2 cellular contexts compared by ENCODE assay signal in the genomic region with DNA sequence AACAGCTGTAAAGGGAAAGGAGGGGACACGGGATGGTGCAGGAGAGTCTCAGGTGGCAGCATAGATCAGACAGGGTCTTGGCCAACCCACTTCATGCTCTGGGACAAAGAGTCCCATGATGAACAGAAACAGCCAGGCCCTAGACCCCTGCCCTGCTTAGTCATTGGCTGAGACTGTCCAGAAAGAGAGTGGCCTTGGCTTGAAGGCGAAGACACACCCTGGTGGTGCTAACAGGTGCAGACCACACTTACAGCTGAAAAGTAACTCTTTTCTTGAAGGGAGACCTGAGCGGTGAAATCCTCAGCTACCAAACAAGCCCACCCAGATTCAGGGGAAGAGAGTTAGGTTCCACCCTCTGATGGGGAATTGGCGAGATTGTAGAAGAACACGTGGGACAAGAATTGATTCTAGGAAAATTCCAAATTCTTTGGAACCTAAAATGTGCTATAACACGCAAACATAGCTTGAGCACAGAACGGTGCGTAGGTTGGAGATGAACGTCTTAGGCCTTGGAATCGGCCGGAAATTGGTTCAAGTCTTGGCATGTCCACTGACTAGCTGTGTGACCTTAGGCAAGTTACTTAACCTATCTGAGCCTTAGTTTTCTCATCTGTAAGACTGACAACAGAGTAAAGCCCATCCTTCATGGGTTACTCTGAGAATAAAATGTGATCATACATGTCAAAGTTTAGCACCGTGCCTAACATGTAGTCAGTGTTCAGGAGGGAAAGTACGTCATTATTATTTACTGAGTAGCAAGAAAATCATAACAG.
TF ChIP-seq lines count a peak whose summit lies in the region.

No MANE protein-coding gene starts in this region.

TF ChIP-seq in HEK293, 187 proteins besides CTCF, POLR2A, EP300 and RAD21:
- TF ChIP-seq ZNF548 (tag by site-specific recombination; IDR thresholded peaks at IDR 0.05) = no peak
- TF ChIP-seq, protein P1, sequence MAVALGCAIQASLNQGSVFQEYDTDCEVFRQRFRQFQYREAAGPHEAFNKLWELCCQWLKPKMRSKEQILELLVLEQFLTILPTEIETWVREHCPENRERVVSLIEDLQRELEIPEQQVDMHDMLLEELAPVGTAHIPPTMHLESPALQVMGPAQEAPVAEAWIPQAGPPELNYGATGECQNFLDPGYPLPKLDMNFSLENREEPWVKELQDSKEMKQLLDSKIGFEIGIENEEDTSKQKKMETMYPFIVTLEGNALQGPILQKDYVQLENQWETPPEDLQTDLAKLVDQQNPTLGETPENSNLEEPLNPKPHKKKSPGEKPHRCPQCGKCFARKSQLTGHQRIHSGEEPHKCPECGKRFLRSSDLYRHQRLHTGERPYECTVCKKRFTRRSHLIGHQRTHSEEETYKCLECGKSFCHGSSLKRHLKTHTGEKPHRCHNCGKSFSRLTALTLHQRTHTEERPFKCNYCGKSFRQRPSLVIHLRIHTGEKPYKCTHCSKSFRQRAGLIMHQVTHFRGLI (tag by site-specific recombination; IDR thresholded peaks at IDR 0.05) = no peak
- TF ChIP-seq ZNF768 (tag by site-specific recombination; IDR thresholded peaks at IDR 0.05) = 0 out of 2 replicates have a peak, but pooled peaks have one; percentile 14
- TF ChIP-seq ZNF146 (tag by site-specific recombination; IDR thresholded peaks at IDR 0.05) = no peak

TF ChIP-seq in H1, 55 proteins besides CTCF, POLR2A, EP300 and RAD21:
- TF ChIP-seq POLR2AphosphoS5 (IDR thresholded peaks at IDR 0.05; ENCODE audit: low read depth, low read length) = no peak
- peak; percentile 62; the same call in 1 of the 2 replicates for TF ChIP-seq KDM1A (IDR thresholded peaks at IDR 0.05; ENCODE audit: borderline replicate concordance, low read length)
- TF ChIP-seq RFX5 (IDR thresholded peaks at IDR 0.05; ENCODE audit: borderline replicate concordance, low read depth, low read length) = no peak
